Comparison of ENCODE assay signal across 1 cellular context in genomic region chr1:2393471-2393877, GRCh38.
TF ChIP-seq lines count a peak whose summit lies in the region.

No MANE protein-coding gene starts in this region.

TF ChIP-seq in HCT116, 20 proteins besides CTCF, POLR2A, EP300 and RAD21 (continued from another document):
- TF ChIP-seq POLR2AphosphoS5 (IDR thresholded peaks at IDR 0.05; ENCODE audit: low read depth, low read length) (no peak), EZH2 (IDR thresholded peaks at IDR 0.05) (no peak)
